8 cellular contexts compared by ENCODE assay signal in the genomic region with DNA sequence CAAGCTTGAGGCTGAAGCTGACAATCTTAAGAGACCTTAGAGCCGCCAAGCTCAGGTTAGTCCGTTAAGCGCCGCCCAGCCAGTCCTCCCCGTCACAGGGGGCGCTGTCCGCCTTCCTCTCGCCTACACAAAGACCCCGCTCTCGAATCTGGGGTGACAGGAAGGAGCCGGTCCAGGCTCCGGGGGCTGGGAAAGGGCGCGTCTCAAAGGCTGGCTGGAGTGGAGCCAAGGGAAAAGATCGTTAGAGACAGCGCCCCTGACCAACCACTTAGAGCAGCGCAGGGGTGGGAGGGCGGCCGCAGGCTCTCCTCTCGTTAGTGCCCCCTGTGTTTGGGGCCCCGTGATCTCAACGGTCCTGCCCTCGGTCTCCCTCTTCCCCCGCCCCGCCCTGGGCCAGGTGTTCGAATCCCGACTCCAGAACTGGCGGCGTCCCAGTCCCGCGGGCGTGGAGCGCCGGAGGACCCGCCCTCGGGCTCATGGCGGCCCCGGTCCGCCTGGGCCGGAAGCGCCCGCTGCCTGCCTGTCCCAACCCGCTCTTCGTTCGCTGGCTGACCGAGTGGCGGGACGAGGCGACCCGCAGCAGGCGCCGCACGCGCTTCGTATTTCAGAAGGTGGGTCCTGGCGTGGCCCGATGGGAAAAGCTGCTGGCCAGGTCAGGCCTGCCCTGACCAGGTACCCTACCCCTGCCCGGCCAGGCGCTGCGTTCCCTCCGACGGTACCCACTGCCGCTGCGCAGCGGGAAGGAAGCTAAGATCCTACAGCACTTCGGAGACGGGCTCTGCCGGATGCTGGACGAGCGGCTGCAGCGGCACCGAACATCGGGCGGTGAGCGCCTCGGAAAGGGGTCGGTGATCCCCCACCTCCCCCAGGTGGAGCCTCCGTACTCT. TPM values are rescaled to one million over a fixed set of nuclear protein-coding genes. Genes with fewer than 3 reads are reported as not detected.
A peak's percentile ranks its signal among the peaks of the same experiment; 100 is the strongest.
DNase-seq lines count a peak whose midpoint lies in the region; ATAC-seq, FAIRE-seq and TF ChIP-seq lines count a peak whose summit lies in the region.

A gene with protein sequence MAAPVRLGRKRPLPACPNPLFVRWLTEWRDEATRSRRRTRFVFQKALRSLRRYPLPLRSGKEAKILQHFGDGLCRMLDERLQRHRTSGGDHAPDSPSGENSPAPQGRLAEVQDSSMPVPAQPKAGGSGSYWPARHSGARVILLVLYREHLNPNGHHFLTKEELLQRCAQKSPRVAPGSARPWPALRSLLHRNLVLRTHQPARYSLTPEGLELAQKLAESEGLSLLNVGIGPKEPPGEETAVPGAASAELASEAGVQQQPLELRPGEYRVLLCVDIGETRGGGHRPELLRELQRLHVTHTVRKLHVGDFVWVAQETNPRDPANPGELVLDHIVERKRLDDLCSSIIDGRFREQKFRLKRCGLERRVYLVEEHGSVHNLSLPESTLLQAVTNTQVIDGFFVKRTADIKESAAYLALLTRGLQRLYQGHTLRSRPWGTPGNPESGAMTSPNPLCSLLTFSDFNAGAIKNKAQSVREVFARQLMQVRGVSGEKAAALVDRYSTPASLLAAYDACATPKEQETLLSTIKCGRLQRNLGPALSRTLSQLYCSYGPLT (plus strand): TSS at position 156 of the 887 bp plus-strand sequence. CDS start 321 bp downstream, at position 477.

- peak within 1 kb of the TSS; percentile 98 for H3K9ac ChIP-seq in HUES6 (ENCODE audit: low read length)
- H3K9ac ChIP-seq in NT2/D1 (ENCODE audit: insufficient read length, low read depth): peak within 1 kb of the TSS; percentile 97
- H3K9ac ChIP-seq in mesenchymal stem cell (ENCODE audit: low read length): peak within 1 kb of the TSS; percentile 96

- H3K23ac ChIP-seq in mesenchymal stem cell (ENCODE audit: low read length in 2 of 2): peak within 1 kb of the TSS; percentile 67 to 96

- under 1% methylated on average over 77 of the region's 78 CpGs for WGBS in mesenchymal stem cell

- peaks cover 78% of the 10 kb centered on the region for H3K36me3 Mint-ChIP-seq in effector memory CD8-positive, alpha-beta T cell (ENCODE audit: insufficient read depth)

- H3K4ac ChIP-seq in mesenchymal stem cell (ENCODE audit: low read depth in 1 of 2, low read length in 2 of 2): peak within 1 kb of the TSS; percentile 92 to 98

- H3K4me1 Mint-ChIP-seq in effector memory CD8-positive, alpha-beta T cell (ENCODE audit: low read depth in 2 of 2): peaks cover 49 to 55% of the 10 kb centered on the region in 2 donors

- no peaks in the 10 kb centered on the region for H3K9me3 Mint-ChIP-seq in effector memory CD8-positive, alpha-beta T cell

- H3K4me2 ChIP-seq in mesenchymal stem cell (ENCODE audit: low read length, poor library complexity, severe bottlenecking): peak within 1 kb of the TSS; percentile 91

- peak within 1 kb of the TSS; percentile 79 to 92 for H3K27ac Mint-ChIP-seq in effector memory CD8-positive, alpha-beta T cell

- peak within 1 kb of the TSS; percentile 69 to 90 for H2BK12ac ChIP-seq in mesenchymal stem cell (ENCODE audit: low read length in 2 of 2)

- no peaks in the 10 kb centered on the region for H3K27me3 ChIP-seq in HUES6 (ENCODE audit: control insufficient read depth, insufficient read depth, low read length)
- no peaks in the 10 kb centered on the region for H3K27me3 ChIP-seq in NT2/D1 (ENCODE audit: insufficient read depth, insufficient read length)
- H3K27me3 ChIP-seq in mesenchymal stem cell (ENCODE audit: control insufficient read depth in 1 of 2, insufficient read depth in 1 of 2, low read length in 2 of 2): no peaks in the 10 kb centered on the region

- H3K9me3 ChIP-seq in HUES6 (ENCODE audit: control insufficient read depth, insufficient read depth, low read depth, low read length): no peaks in the 10 kb centered on the region
- H3K9me3 ChIP-seq in NT2/D1 (ENCODE audit: insufficient read depth, low read length): no peaks in the 10 kb centered on the region
- H3K9me3 ChIP-seq in mesenchymal stem cell (ENCODE audit: control insufficient read depth, low read length): no peaks in the 10 kb centered on the region

- H2AFZ ChIP-seq in mesenchymal stem cell (ENCODE audit: low read depth, low read length): peak within 1 kb of the TSS; percentile 36

- peaks cover 12% of the 10 kb centered on the region for H3K79me1 ChIP-seq in mesenchymal stem cell (replicated peaks; ENCODE audit: low read length, poor library complexity, severe bottlenecking)

- H3K18ac ChIP-seq in mesenchymal stem cell (ENCODE audit: low read depth in 1 of 2, low read length in 2 of 2): peak within 1 kb of the TSS; percentile 77 to 93

- peak within 1 kb of the TSS; percentile 88 to 94 for H3K4me3 Mint-ChIP-seq in effector memory CD8-positive, alpha-beta T cell

- H3K27ac ChIP-seq in HUES6 (ENCODE audit: low read depth, low read length) (peak within 1 kb of the TSS; percentile 92), mesenchymal stem cell (ENCODE audit: low read length, poor library complexity, severe bottlenecking) (peak within 1 kb of the TSS; percentile 98)

- peak within 1 kb of the TSS; percentile 85 for H2BK5ac ChIP-seq in mesenchymal stem cell (ENCODE audit: low read depth, low read length, poor library complexity, severe bottlenecking)

- peak within 1 kb of the TSS; percentile 92 for H3K4me3 ChIP-seq in HUES6 (ENCODE audit: low read depth, low read length)
- peak within 1 kb of the TSS; percentile 98 for H3K4me3 ChIP-seq in NT2/D1 (ENCODE audit: insufficient read length, low read depth)
- H3K4me3 ChIP-seq in mesenchymal stem cell (ENCODE audit: insufficient read depth in 1 of 2, low read depth in 1 of 2, low read length in 2 of 2): peak within 1 kb of the TSS; percentile 93 to 94

- peak; percentile 92 for FAIRE-seq in A204.1 (lab: Jason Lieb, UNC)

- peak within 1 kb of the TSS; percentile 96 for H4K91ac ChIP-seq in mesenchymal stem cell (ENCODE audit: low read length)

- peak within 1 kb of the TSS in 1 of 2 experiments; percentile 99 for H3K14ac ChIP-seq in mesenchymal stem cell (ENCODE audit: low read length in 2 of 2)

- peaks cover 14% of the 10 kb centered on the region for H3K4me1 ChIP-seq in HUES6 (ENCODE audit: control insufficient read depth, insufficient read depth, low read length)
- H3K4me1 ChIP-seq in NT2/D1 (ENCODE audit: insufficient read depth, insufficient read length): peaks cover 19% of the 10 kb centered on the region
- peaks cover 42% of the 10 kb centered on the region for H3K4me1 ChIP-seq in mesenchymal stem cell (ENCODE audit: control insufficient read depth, insufficient read depth, low read depth, low read length)

- DNase-seq in NT2/D1 (ENCODE audit: low read depth, low spot score) (peak; percentile 98), mesenchymal stem cell (peak; percentile 98)
- peak; percentile 90 to 97 (median 93) for DNase-seq in activated CD8-positive, alpha-beta memory T cell treated with anti-CD3 and anti-CD28 coated beads for 48 hours (ENCODE audit: low read depth in 2 of 3, low spot score in 2 of 3)
- peak; percentile 95 to 98 (median 96) for DNase-seq in effector memory CD8-positive, alpha-beta T cell
- DNase-seq in stimulated activated CD8-positive, alpha-beta memory T cell treated with anti-CD3 and anti-CD28 coated beads, Interleukin-12 subunit alpha, Interleukin-12 subunit beta, amount 100 ng/mL, for 24 hours (ENCODE audit: extremely low read depth): peak; percentile 92

- peaks cover 52% of the 10 kb centered on the region for H3K36me3 ChIP-seq in HUES6 (ENCODE audit: control insufficient read depth, insufficient read depth, low read length)
- H3K36me3 ChIP-seq in NT2/D1 (ENCODE audit: insufficient read depth, insufficient read length, low read length): peaks cover 64% of the 10 kb centered on the region
- H3K36me3 ChIP-seq in mesenchymal stem cell (ENCODE audit: control insufficient read depth in 1 of 2, insufficient read depth in 2 of 2, low read depth in 1 of 2, low read length in 2 of 2): peaks cover 46 to 48% of the 10 kb centered on the region in 2 experiments

- H2AK5ac ChIP-seq in mesenchymal stem cell (ENCODE audit: low read length, severe bottlenecking): peak within 1 kb of the TSS; percentile 47

- H3K27me3 Mint-ChIP-seq in effector memory CD8-positive, alpha-beta T cell: no peaks in the 10 kb centered on the region

- peak; percentile 46 for ATAC-seq in effector memory CD8-positive, alpha-beta T cell (replicated peaks)

- peak; percentile 67 for TF ChIP-seq POLR2A in GM18526 (IDR thresholded peaks at IDR 0.05; ENCODE audit: extremely low read depth, insufficient read length)

- H4K8ac ChIP-seq in mesenchymal stem cell (ENCODE audit: low read length): peak within 1 kb of the TSS; percentile 94

- peak within 1 kb of the TSS; percentile 97 for H2BK15ac ChIP-seq in mesenchymal stem cell (ENCODE audit: low read depth, poor library complexity, severe bottlenecking)

- H2BK120ac ChIP-seq in mesenchymal stem cell (ENCODE audit: low read depth, low read length): peak within 1 kb of the TSS; percentile 86

RNA-seq across cellular contexts. Expression of the gene that starts here (rescaled TPM):
- 36.8 TPM for polyA plus RNA-seq in mesenchymal stem cell (2013, experiment 1 of 2)
- 36.2 TPM for polyA plus RNA-seq in mesenchymal stem cell (2013, experiment 2 of 2)

Comparison
In these comparisons a context has a peak if more than half of its experiments do, and no peak if none do; other contexts are left out.
1. Peak in every context shown above with its lines: DNase-seq, ATAC-seq, H3K4me3 ChIP-seq and H3K27ac ChIP-seq.